In the genomic region with DNA sequence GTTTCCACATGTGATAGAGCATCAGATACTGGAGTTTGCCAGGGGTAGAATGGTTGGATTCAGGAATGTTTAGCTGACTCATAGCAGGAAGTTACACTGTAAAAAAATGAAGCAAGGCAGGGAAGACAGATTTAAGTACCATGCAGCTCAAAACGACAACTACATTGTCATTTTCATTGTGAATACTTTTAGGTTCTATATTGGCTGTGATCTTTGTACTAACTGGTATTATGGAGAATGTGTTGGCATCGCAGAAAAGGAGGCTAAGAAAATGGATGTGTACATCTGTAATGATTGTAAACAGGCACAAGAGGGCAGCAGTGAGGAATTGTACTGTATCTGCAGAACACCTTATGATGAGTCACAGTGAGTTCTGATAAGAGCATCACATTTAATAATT, we compare ENCODE assay signal across 8 cellular contexts. TPM values are rescaled to one million over a fixed set of nuclear protein-coding genes. Genes with fewer than 3 reads are reported as not detected.
DNase-seq lines count a peak whose midpoint lies in the region; ATAC-seq, FAIRE-seq and TF ChIP-seq lines count a peak whose summit lies in the region.
"Not testable (repeated sequence)": the region's sequence is repeated elsewhere in the genome, so short reads cannot be mapped to it uniquely, and the experiment has no call there.

No MANE protein-coding gene starts in this region.

- peak; percentile 77 for DNase-seq in Jurkat, Clone E6-1 (ENCODE audit: low read depth, low spot score)
- peak; percentile 49 for DNase-seq in NCI-H82 treated with DMSO at 0.1 percent for 48 hours (lab: John Stamatoyannopoulos, UW; ENCODE audit: unreplicated experiment)
- DNase-seq in activated B cell treated with CpG ODN at 0.5 μM for 24 hours, result not testable (repeated sequence)
- peak; percentile 48 for DNase-seq in mammary epithelial cell
- peak; percentile 37 for DNase-seq in iPS DF 6.9 (ENCODE audit: low read depth, low spot score)
- DNase-seq in gastrocnemius medialis, result peak; percentile 30 to 41

- peaks cover 22% of the 10 kb centered on the region for H3K4me1 Mint-ChIP-seq in activated B cell treated with CpG ODN at 0.5 μM for 24 hours

- not testable (repeated sequence) for H3K27me3 Mint-ChIP-seq in activated B cell treated with CpG ODN at 0.5 μM for 24 hours

- intact Hi-C loops in activated B cell treated with CpG ODN at 0.5 μM for 24 hours (cut with micrococcal nuclease), result loop anchor here (2.0 to 10.0 kb wide), 2 partner anchors 33 to 267 kb away; no protein-coding TSS in a partner anchor
- intact Hi-C loops in mammary epithelial cell (cut with micrococcal nuclease), result loop anchor here (1.0 to 5.0 kb wide), 2 partner anchors 210 to 271 kb away; partner anchors contain the start of gene RGS9
- intact Hi-C loops in gastrocnemius medialis (cut with DNase I; ENCODE audit: low total_unique reads), result loop anchor here (5.0 kb wide), 1 partner anchor 270 kb away; no protein-coding TSS in a partner anchor

- H2AFZ ChIP-seq in mammary epithelial cell (ENCODE audit: low read depth, low read length), result peak overlapping the region; percentile 50

- H3K4me3 Mint-ChIP-seq in activated B cell treated with CpG ODN at 0.5 μM for 24 hours, result not testable (repeated sequence)

- H3K27me3 ChIP-seq in mammary epithelial cell (ENCODE audit: insufficient read depth, low read length); iPS DF 6.9 (ENCODE audit: control insufficient read depth, insufficient read depth, low read length); gastrocnemius medialis: not testable (repeated sequence)

- not testable (repeated sequence) for H3K4me3 ChIP-seq in Jurkat, Clone E6-1 (ENCODE audit: low read length); mammary epithelial cell (replicated peaks in 1 of 3; ENCODE audit: insufficient read depth in 1 of 3, low read depth in 2 of 3, low read length in 3 of 3); iPS DF 6.9 (ENCODE audit: low read length); gastrocnemius medialis

- TF ChIP-seq POLR2A in GM18505 (IDR thresholded peaks at IDR 0.05; ENCODE audit: borderline replicate concordance, extremely low read depth, insufficient read depth, insufficient read length); gastrocnemius medialis (IDR thresholded peaks at IDR 0.05): not testable (repeated sequence)

- CTCF ChIA-PET in activated B cell treated with CpG ODN at 0.5 μM for 24 hours (lab: Charles Lee) (interaction anchor here (0.6 to 1.7 kb wide), 6 partner anchors 11 to 270 kb away, joined by 3 to 13 read pairs (median 4); no protein-coding TSS in a partner anchor), mammary epithelial cell (lab: Charles Lee; ENCODE audit: low non-redundant PET) (interaction anchor here (0.6 kb wide), 3 partner anchors 34 to 209 kb away, joined by 3 to 4 read pairs (median 3); no protein-coding TSS in a partner anchor)

- POLR2A ChIA-PET in activated B cell treated with CpG ODN at 0.5 μM for 24 hours (lab: Charles Lee), result not testable (repeated sequence)

- peak; percentile 50 for ATAC-seq in GM18505 (IDR thresholded peaks at IDR 0.05; ENCODE audit: unreplicated experiment)
- ATAC-seq in activated B cell treated with CpG ODN at 0.5 μM for 24 hours (ENCODE audit: low read depth), result peak; percentile 80
- ATAC-seq in gastrocnemius medialis, result peak; percentile 95 to 98

- H3K9me3 ChIP-seq in mammary epithelial cell (replicated peaks; ENCODE audit: insufficient read depth, low read length); iPS DF 6.9 (ENCODE audit: control insufficient read depth, insufficient read depth, low read length); gastrocnemius medialis: not testable (repeated sequence)

- H3K9me3 Mint-ChIP-seq in activated B cell treated with CpG ODN at 0.5 μM for 24 hours, result not testable (repeated sequence)

- peak; percentile 93 for FAIRE-seq in A204.1 (lab: Jason Lieb, UNC)

- not testable (repeated sequence) for TF ChIP-seq CTCF in activated B cell treated with CpG ODN at 0.5 μM for 24 hours (IDR thresholded peaks at IDR 0.05)
- TF ChIP-seq CTCF in mammary epithelial cell (conservative IDR thresholded peaks at IDR 0.05 in 1 of 2, IDR thresholded peaks at IDR 0.05 in 1 of 2; ENCODE audit: extremely low read depth in 1 of 2, insufficient read depth in 1 of 2, low read depth in 1 of 2, low read length in 2 of 2) (peak; percentile 35 to 41), gastrocnemius medialis (IDR thresholded peaks at IDR 0.05 in 4 of 5, conservative IDR thresholded peaks at IDR 0.05 in 1 of 5) (peak; percentile 57 to 80 (median 67))

- not testable (repeated sequence) for H3K9ac ChIP-seq in mammary epithelial cell (ENCODE audit: insufficient read depth, low read length)

- not testable (repeated sequence) for H3K36me3 ChIP-seq in mammary epithelial cell (ENCODE audit: insufficient read depth, low read length); iPS DF 6.9 (ENCODE audit: control insufficient read depth, insufficient read depth, low read length); gastrocnemius medialis

- H4K20me1 ChIP-seq in mammary epithelial cell (ENCODE audit: insufficient read depth, low read length), result not testable (repeated sequence)

- not testable (repeated sequence) for H3K36me3 Mint-ChIP-seq in activated B cell treated with CpG ODN at 0.5 μM for 24 hours (ENCODE audit: low read depth)

- peak overlapping the region; percentile 56 for H3K4me2 ChIP-seq in mammary epithelial cell (ENCODE audit: insufficient read depth, low read depth, low read length)

- dilution Hi-C loops in mammary epithelial cell (cut with HindIII; ENCODE audit: low sequenced_read_pairs), result not testable (repeated sequence)

- 5% methylated on average over 2 of the region's 2 CpGs for WGBS in mammary epithelial cell (ENCODE audit: low coverage, missing lambda C conversion rate)
- no CpG with 5 or more reads among the region's 2 CpGs for WGBS in iPS DF 6.9 (ENCODE audit: insufficient coverage, insufficient read length)

- in situ Hi-C loops in mammary epithelial cell (cut with MboI; ENCODE audit: low sequenced_read_pairs in 2 of 2), result loop anchor here in 1 of 2 donors (25.0 kb wide), 1 partner anchor 140 kb away; no protein-coding TSS in a partner anchor
- in situ Hi-C loops in gastrocnemius medialis (cut with MboI; ENCODE audit: low sequenced_read_pairs in 4 of 4), result not testable (repeated sequence)

- not testable (repeated sequence) for H3K27ac Mint-ChIP-seq in activated B cell treated with CpG ODN at 0.5 μM for 24 hours

- H3K4me1 ChIP-seq in mammary epithelial cell (ENCODE audit: insufficient read depth, low read length); iPS DF 6.9 (ENCODE audit: control insufficient read depth, insufficient read depth, low read length); gastrocnemius medialis: not testable (repeated sequence)

- not testable (repeated sequence) for H3K27ac ChIP-seq in mammary epithelial cell (ENCODE audit: insufficient read depth, low read depth, low read length); iPS DF 6.9 (ENCODE audit: low read length)
- peak overlapping the region in 1 of 4 donors; percentile 3 for H3K27ac ChIP-seq in gastrocnemius medialis

- not testable (repeated sequence) for H3K79me2 ChIP-seq in mammary epithelial cell (ENCODE audit: insufficient read depth, low read length)

- not testable (repeated sequence) for BruUV-seq in mammary epithelial cell (replicated peaks; lab: Mats Ljungman, UMichigan)

RNA-seq across cellular contexts. Expression of gene LRRC37A3, which starts 8.2 kb away (rescaled TPM):
- 9.0 TPM for polyA plus RNA-seq in Jurkat, Clone E6-1 (2012; ENCODE audit: insufficient read depth, insufficient read length)
- total RNA-seq in activated B cell treated with CpG ODN at 0.5 μM for 24 hours, result 28.4 and 38.2 TPM in 2 replicates
- total RNA-seq in mammary epithelial cell, result 1 to 10 TPM; 2.7 to 7.7 TPM
- polyA plus RNA-seq in mammary epithelial cell, result 0.56 TPM
- polyA minus RNA-seq in mammary epithelial cell, result 8.4 TPM
- total RNA-seq in gastrocnemius medialis, result 1 to 10 TPM in 3 of 4 donors, under 1 TPM in 1; 0.95 to 2.1 (median 1.8) TPM
